Comparison of ENCODE assay signal across 21 cellular contexts in genomic region chr1:11147371-11147770, GRCh38. TPM values are rescaled to one million over a fixed set of nuclear protein-coding genes. Genes with fewer than 3 reads are reported as not detected.
A peak's percentile ranks its signal among the peaks of the same experiment; 100 is the strongest.
DNase-seq lines count a peak whose midpoint lies in the region; ATAC-seq and TF ChIP-seq lines count a peak whose summit lies in the region.
"Had no signal": no experiment of that assay in that cellular context is flagged by ENCODE, and none has a peak within 500 bp of the region (broad histone marks: within the 10 kb centered on the region; RNA-seq: fewer than 3 reads in every experiment).

No MANE protein-coding gene starts in this region.

- no peaks in the 10 kb centered on the region for H3K4me1 Mint-ChIP-seq in activated naive CD4-positive, alpha-beta T cell treated with anti-CD3 and anti-CD28 coated beads, Interleukin-2, amount 10 ng/mL, durations not matched to agents 7 days and 5 days
- H3K4me1 Mint-ChIP-seq in activated naive CD4-positive, alpha-beta T cell treated with anti-CD3 and anti-CD28 coated beads for 36 hours (ENCODE audit: low read depth), result peaks cover 17% of the 10 kb centered on the region
- peaks cover 20% of the 10 kb centered on the region for H3K4me1 Mint-ChIP-seq in stimulated activated naive CD8-positive, alpha-beta T cell treated with anti-CD3 and anti-CD28 coated beads, Interleukin-15, amount 100 ng/mL, for 72 hours

- TF ChIP-seq POLR2A in tibial nerve (IDR thresholded peaks at IDR 0.05), result no peak

- no peak for ATAC-seq in stimulated activated naive CD8-positive, alpha-beta T cell treated with anti-CD3 and anti-CD28 coated beads, Interleukin-15, amount 100 ng/mL, for 72 hours
- ATAC-seq: heart left ventricle had no signal

- DNase-seq in activated naive CD4-positive, alpha-beta T cell treated with anti-CD3 and anti-CD28 coated beads, Interleukin-2, amount 10 ng/mL, durations not matched to agents 7 days and 5 days, result no peak
- no peak for DNase-seq in activated naive CD4-positive, alpha-beta T cell treated with anti-CD3 and anti-CD28 coated beads for 36 hours
- DNase-seq in adipocyte (ENCODE audit: low read depth), result peak; percentile 58
- DNase-seq in epithelial cell of esophagus (ENCODE audit: low read depth), result peak; percentile 80
- DNase-seq in tibial nerve (ENCODE audit: low spot score in 2 of 2), result no peak
- no peak for DNase-seq in NK-92 (lab: John Stamatoyannopoulos, UW; ENCODE audit: unreplicated experiment)
- no peak for DNase-seq in stimulated activated naive CD8-positive, alpha-beta T cell treated with anti-CD3 and anti-CD28 coated beads, Interleukin-15, amount 100 ng/mL, for 72 hours
- no peak for DNase-seq in Ammon's horn (ENCODE audit: low spot score)
- DNase-seq: activated CD4-positive, alpha-beta T cell treated with anti-CD3 and anti-CD28 coated beads for 4 hours; activated CD8-positive, alpha-beta memory T cell treated with anti-CD3 and anti-CD28 coated beads, Interleukin-2, amount 50 U/mL, for 48 hours; activated naive CD4-positive, alpha-beta T cell; CD4-positive, CD25-positive, alpha-beta regulatory T cell; GOT3; heart left ventricle; MM.1S; NCI-H2171; NK-92 treated with Interleukin-12 subunit alpha and Interleukin-12 subunit beta, amount 100 ng/mL, for 24 hours; nucleus accumbens; SHP77 treated with DMSO at 0.1 percent for 48 hours; stimulated activated CD4-positive, alpha-beta T cell treated with anti-CD3 and anti-CD28 coated beads, Interleukin-4, amount 100 ng/mL, for 1 hour; testis had no signal

- H3K27ac ChIP-seq in tibial nerve, result peak overlapping the region in 1 of 4 donors; percentile 90
- H3K27ac ChIP-seq: testis had no signal

- H3K36me3 ChIP-seq in adipocyte (ENCODE audit: control insufficient read depth, insufficient read depth, low read length, severe bottlenecking), result peaks cover 68% of the 10 kb centered on the region
- H3K36me3 ChIP-seq in tibial nerve, result peaks cover 0 to 58% (median 4%) of the 10 kb centered on the region in 3 donors

- H3K27me3 Mint-ChIP-seq in activated naive CD4-positive, alpha-beta T cell treated with anti-CD3 and anti-CD28 coated beads, Interleukin-2, amount 10 ng/mL, durations not matched to agents 7 days and 5 days, result no peaks in the 10 kb centered on the region
- no peaks in the 10 kb centered on the region for H3K27me3 Mint-ChIP-seq in activated naive CD4-positive, alpha-beta T cell treated with anti-CD3 and anti-CD28 coated beads for 36 hours (ENCODE audit: low read depth)
- H3K27me3 Mint-ChIP-seq in stimulated activated naive CD8-positive, alpha-beta T cell treated with anti-CD3 and anti-CD28 coated beads, Interleukin-15, amount 100 ng/mL, for 72 hours, result no peaks in the 10 kb centered on the region
- H3K27me3 Mint-ChIP-seq: CD4-positive, CD25-positive, alpha-beta regulatory T cell had no signal

- TF ChIP-seq CTCF in epithelial cell of esophagus (IDR thresholded peaks at IDR 0.05; ENCODE audit: insufficient read depth, low read depth, low read length, missing control alignments), result no peak
- TF ChIP-seq CTCF in tibial nerve (IDR thresholded peaks at IDR 0.05), result no peak

- intact Hi-C loops in activated naive CD4-positive, alpha-beta T cell treated with anti-CD3 and anti-CD28 coated beads for 36 hours (cut with micrococcal nuclease), result no loop called here

- H3K27me3 ChIP-seq in adipocyte (replicated peaks; ENCODE audit: control insufficient read depth, insufficient read depth, low read length) (no peaks in the 10 kb centered on the region), tibial nerve (no peaks in the 10 kb centered on the region)
- H3K27me3 ChIP-seq: heart left ventricle, testis had no signal

- no peak overlapping the region for H3K9ac ChIP-seq in adipocyte (ENCODE audit: low read length)

- H3K27ac Mint-ChIP-seq in activated naive CD4-positive, alpha-beta T cell treated with anti-CD3 and anti-CD28 coated beads, Interleukin-2, amount 10 ng/mL, durations not matched to agents 7 days and 5 days, result peak overlapping the region; percentile 5
- no peak overlapping the region for H3K27ac Mint-ChIP-seq in activated naive CD4-positive, alpha-beta T cell treated with anti-CD3 and anti-CD28 coated beads for 36 hours
- no peak overlapping the region for H3K27ac Mint-ChIP-seq in stimulated activated naive CD8-positive, alpha-beta T cell treated with anti-CD3 and anti-CD28 coated beads, Interleukin-15, amount 100 ng/mL, for 72 hours
- H3K27ac Mint-ChIP-seq: CD4-positive, CD25-positive, alpha-beta regulatory T cell had no signal

- WGBS in tibial nerve, 2 donors, result 45 to 65% methylated on average over 3 of the region's 3 CpGs

- TF ChIP-seq EP300 in tibial nerve (IDR thresholded peaks at IDR 0.05), result no peak

- H3K4me1 ChIP-seq in adipocyte (ENCODE audit: control insufficient read depth, insufficient read depth, low read length) (peaks cover 39% of the 10 kb centered on the region), tibial nerve (peaks cover 0 to 68% (median 19%) of the 10 kb centered on the region in 4 donors)

- no peaks in the 10 kb centered on the region for H3K9me3 ChIP-seq in adipocyte (ENCODE audit: control insufficient read depth, low read length)
- no peaks in the 10 kb centered on the region for H3K9me3 ChIP-seq in tibial nerve
- H3K9me3 ChIP-seq: heart left ventricle, testis had no signal

- no peak overlapping the region for H3K4me3 ChIP-seq in adipocyte (ENCODE audit: low read length)
- H3K4me3 ChIP-seq in epithelial cell of esophagus (ENCODE audit: low read length), result no peak overlapping the region
- no peak overlapping the region for H3K4me3 ChIP-seq in tibial nerve
- H3K4me3 ChIP-seq: heart left ventricle, testis had no signal

- CTCF ChIA-PET in activated naive CD4-positive, alpha-beta T cell treated with anti-CD3 and anti-CD28 coated beads, Interleukin-2, amount 10 ng/mL, durations not matched to agents 7 days and 5 days (lab: Charles Lee), result interaction anchor here (0.9 to 1.6 kb wide), 2 partner anchors 10 to 110 kb away, joined by 3 read pairs; no protein-coding TSS in a partner anchor
- CTCF ChIA-PET in activated naive CD4-positive, alpha-beta T cell treated with anti-CD3 and anti-CD28 coated beads for 36 hours (lab: Charles Lee), result interaction anchor here (0.9 to 2.1 kb wide), 2 partner anchors 110 to 498 kb away, joined by 5 read pairs; no protein-coding TSS in a partner anchor

- no peaks in the 10 kb centered on the region for H3K9me3 Mint-ChIP-seq in activated naive CD4-positive, alpha-beta T cell treated with anti-CD3 and anti-CD28 coated beads, Interleukin-2, amount 10 ng/mL, durations not matched to agents 7 days and 5 days
- H3K9me3 Mint-ChIP-seq in activated naive CD4-positive, alpha-beta T cell treated with anti-CD3 and anti-CD28 coated beads for 36 hours, result no peaks in the 10 kb centered on the region
- H3K9me3 Mint-ChIP-seq in stimulated activated naive CD8-positive, alpha-beta T cell treated with anti-CD3 and anti-CD28 coated beads, Interleukin-15, amount 100 ng/mL, for 72 hours, result no peaks in the 10 kb centered on the region
- H3K9me3 Mint-ChIP-seq: CD4-positive, CD25-positive, alpha-beta regulatory T cell had no signal

- no peak overlapping the region for H3K4me3 Mint-ChIP-seq in activated naive CD4-positive, alpha-beta T cell treated with anti-CD3 and anti-CD28 coated beads, Interleukin-2, amount 10 ng/mL, durations not matched to agents 7 days and 5 days
- no peak overlapping the region for H3K4me3 Mint-ChIP-seq in activated naive CD4-positive, alpha-beta T cell treated with anti-CD3 and anti-CD28 coated beads for 36 hours
- H3K4me3 Mint-ChIP-seq in stimulated activated naive CD8-positive, alpha-beta T cell treated with anti-CD3 and anti-CD28 coated beads, Interleukin-15, amount 100 ng/mL, for 72 hours, result no peak overlapping the region
- H3K4me3 Mint-ChIP-seq: CD4-positive, CD25-positive, alpha-beta regulatory T cell had no signal

- H3K36me3 Mint-ChIP-seq in activated naive CD4-positive, alpha-beta T cell treated with anti-CD3 and anti-CD28 coated beads, Interleukin-2, amount 10 ng/mL, durations not matched to agents 7 days and 5 days, result peaks cover 49% of the 10 kb centered on the region
- H3K36me3 Mint-ChIP-seq in activated naive CD4-positive, alpha-beta T cell treated with anti-CD3 and anti-CD28 coated beads for 36 hours (ENCODE audit: low read depth), result peaks cover 29% of the 10 kb centered on the region

RNA-seq across cellular contexts. Expression of gene ANGPTL7, which starts 41.8 kb away (rescaled TPM):
- total RNA-seq in activated naive CD4-positive, alpha-beta T cell treated with anti-CD3 and anti-CD28 coated beads for 36 hours, result not detected
- total RNA-seq in tibial nerve, result 1,000 to 10,000 TPM; 1,094 to 2,140 (median 1,213) TPM
- total RNA-seq: CD4-positive, CD25-positive, alpha-beta regulatory T cell; testis had no signal

RNA-seq across cellular contexts. Expression of gene EXOSC10, which starts 47.7 kb away (rescaled TPM):
- 10 to 100 TPM; 57.9 to 59.3 TPM for total RNA-seq in activated naive CD4-positive, alpha-beta T cell treated with anti-CD3 and anti-CD28 coated beads for 36 hours
- total RNA-seq in tibial nerve, result 100 to 1,000 TPM in 3 of 4 donors, 10 to 100 TPM in 1; 96.1 to 181 (median 127) TPM

Comparison
In these comparisons a context has a peak if more than half of its experiments do, and no peak if none do; other contexts are left out.
1. DNase-seq: peak in adipocyte (single experiment) and epithelial cell of esophagus (single experiment); none in activated naive CD4-positive, alpha-beta T cell treated with anti-CD3 and anti-CD28 coated beads, Interleukin-2, amount 10 ng/mL, durations not matched to agents 7 days and 5 days (single experiment), activated naive CD4-positive, alpha-beta T cell treated with anti-CD3 and anti-CD28 coated beads for 36 hours (single experiment), tibial nerve (0 of 2), NK-92 (single experiment), stimulated activated naive CD8-positive, alpha-beta T cell treated with anti-CD3 and anti-CD28 coated beads, Interleukin-15, amount 100 ng/mL, for 72 hours (0 of 2) and Ammon's horn (single experiment).
2. RNA of gene ANGPTL7, which starts 41.8 kb away (total RNA-seq): 1,094 to 2,140 TPM in tibial nerve; not detected in activated naive CD4-positive, alpha-beta T cell treated with anti-CD3 and anti-CD28 coated beads for 36 hours; every median in the first group is over 1,000 times any median in the second.